ENCODE assay signal across 34 cellular contexts in the genomic region with DNA sequence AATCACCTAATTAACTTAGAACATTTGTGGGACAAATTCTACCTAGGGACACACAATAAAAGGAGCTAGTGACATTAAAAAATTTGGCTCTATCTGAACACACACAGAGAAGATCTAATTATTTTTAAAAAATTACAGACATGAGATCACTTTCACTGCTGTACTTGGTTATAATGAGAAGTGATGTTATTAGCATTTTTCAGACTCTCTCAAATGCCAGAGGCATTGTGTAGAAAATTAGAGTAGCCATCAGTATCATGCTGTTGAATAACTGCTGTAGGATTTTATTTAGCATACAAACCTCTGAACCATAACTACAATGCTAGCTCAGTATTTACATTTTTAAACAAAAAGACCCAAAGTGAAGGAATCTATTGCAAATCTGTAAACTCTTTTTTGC.
"Had no signal": no experiment of that assay in that cellular context is flagged by ENCODE, and none has a peak within 500 bp of the region (broad histone marks: within the 10 kb centered on the region; RNA-seq: fewer than 3 reads in every experiment).

No MANE protein-coding gene starts in this region.

- H3K4me3 ChIP-seq: adrenal gland, body of pancreas, breast epithelium, cardiac muscle cell, colonic mucosa, esophagus squamous epithelium, gastroesophageal sphincter had no signal

- H3K9me3 Mint-ChIP-seq: activated CD4-positive, alpha-beta memory T cell treated with anti-CD3 and anti-CD28 coated beads for 36 hours; activated CD4-positive, alpha-beta T cell treated with anti-CD3 and anti-CD28 coated beads, Interleukin-2, amount 10 ng/mL, durations not matched to agents 24 days and 14 days; activated naive CD4-positive, alpha-beta T cell treated with anti-CD3 and anti-CD28 coated beads for 36 hours; activated naive CD4-positive, alpha-beta T cell treated with anti-CD3 and anti-CD28 coated beads, Interleukin-2, amount 50 U/mL, for 24 hours; activated naive CD8-positive, alpha-beta T cell treated with anti-CD3 and anti-CD28 coated beads for 36 hours; activated naive CD8-positive, alpha-beta T cell treated with anti-CD3 and anti-CD28 coated beads, Interleukin-2, amount 50 U/mL, for 24 hours; activated T-helper 1 cell treated with anti-CD3 and anti-CD28 coated beads, Interleukin-12 subunit alpha, Interleukin-12 subunit beta, Interleukin-2, Interleukin-4 antibody, amounts not matched to agents 30 ng/mL and 10 ng/mL and 1 ng/mL, durations not matched to agents 14 hours and 24 hours and 36 hours; activated T-helper 2 cell treated with anti-CD3 and anti-CD28 coated beads, Interferon-gamma antibody, Interleukin-2, Interleukin-4, amounts not matched to agents 10 μg/mL and 5 μg/mL and 100 μg/mL, durations not matched to agents 14 hours and 24 hours and 36 hours; effector memory CD8-positive, alpha-beta T cell had no signal

- H3K4me1 ChIP-seq: adrenal gland, body of pancreas, breast epithelium, colonic mucosa, esophagus squamous epithelium had no signal

- H3K27ac ChIP-seq: adrenal gland, body of pancreas, breast epithelium, cardiac muscle cell, colonic mucosa, epithelial cell of prostate, esophagus squamous epithelium, gastroesophageal sphincter had no signal

- ATAC-seq: activated CD4-positive, alpha-beta T cell treated with anti-CD3 and anti-CD28 coated beads for 36 hours; activated CD8-positive, alpha-beta memory T cell treated with anti-CD3 and anti-CD28 coated beads, Interleukin-2, amount 10 ng/mL, durations not matched to agents 7 days and 5 days; activated CD8-positive, alpha-beta T cell treated with anti-CD3 and anti-CD28 coated beads, Interleukin-2, amount 10 ng/mL, durations not matched to agents 7 days and 5 days; activated naive CD8-positive, alpha-beta T cell treated with anti-CD3 and anti-CD28 coated beads, Interleukin-2, amount 50 U/mL, for 24 hours; body of pancreas; effector memory CD8-positive, alpha-beta T cell; gastroesophageal sphincter had no signal

- H3K4me1 Mint-ChIP-seq: activated CD4-positive, alpha-beta T cell treated with anti-CD3 and anti-CD28 coated beads for 36 hours; activated CD4-positive, alpha-beta T cell treated with anti-CD3 and anti-CD28 coated beads, Interleukin-2, amount 10 ng/mL, durations not matched to agents 24 days and 14 days; activated CD8-positive, alpha-beta memory T cell treated with anti-CD3 and anti-CD28 coated beads, Interleukin-2, amount 10 ng/mL, durations not matched to agents 7 days and 5 days; activated naive CD4-positive, alpha-beta T cell treated with anti-CD3 and anti-CD28 coated beads, Interleukin-2, amount 50 U/mL, for 24 hours; activated naive CD8-positive, alpha-beta T cell treated with anti-CD3 and anti-CD28 coated beads for 36 hours; activated naive CD8-positive, alpha-beta T cell treated with anti-CD3 and anti-CD28 coated beads, Interleukin-2, amount 50 U/mL, for 24 hours had no signal

- DNase-seq: activated CD4-positive, alpha-beta memory T cell treated with anti-CD3 and anti-CD28 coated beads for 36 hours; activated CD4-positive, alpha-beta T cell treated with anti-CD3 and anti-CD28 coated beads for 36 hours; activated CD4-positive, alpha-beta T cell treated with anti-CD3 and anti-CD28 coated beads, Interleukin-2, amount 10 ng/mL, durations not matched to agents 24 days and 14 days; activated CD4-positive, CD25-positive, alpha-beta regulatory T cell; activated CD4-positive, CD25-positive, alpha-beta regulatory T cell treated with anti-CD3 and anti-CD28 coated beads, Interleukin-2, amount 50 U/mL, for 72 hours; activated CD8-positive, alpha-beta memory T cell treated with anti-CD3 and anti-CD28 coated beads, Interleukin-2, amount 10 ng/mL, durations not matched to agents 7 days and 5 days; activated CD8-positive, alpha-beta memory T cell treated with anti-CD3 and anti-CD28 coated beads, Interleukin-2, amount 50 U/mL, for 4 hours; activated CD8-positive, alpha-beta T cell treated with anti-CD3 and anti-CD28 coated beads, Interleukin-2, amount 10 ng/mL, durations not matched to agents 7 days and 5 days; activated effector memory CD4-positive, alpha-beta T cell treated with anti-CD3 and anti-CD28 coated beads, Interleukin-2, amount 50 U/mL, for 16 hours; activated naive CD4-positive, alpha-beta T cell treated with anti-CD3 and anti-CD28 coated beads for 36 hours; activated naive CD8-positive, alpha-beta T cell treated with anti-CD3 and anti-CD28 coated beads for 36 hours; activated naive CD8-positive, alpha-beta T cell treated with anti-CD3 and anti-CD28 coated beads, Interleukin-2, amount 50 U/mL, for 24 hours; activated T-cell treated with anti-CD3 and anti-CD28 coated beads, Interleukin-2, amount 50 U/mL, for 1 hour; activated T-cell treated with anti-CD3 and anti-CD28 coated beads, Interleukin-2, amount 50 U/mL, for 48 hours; adrenal gland; amygdala; aorta; body of pancreas; central memory CD4-positive, alpha-beta T cell; cerebellar nuclear complex; colonic mucosa; effector CD4-positive, alpha-beta T cell; effector memory CD8-positive, alpha-beta T cell; esophagus squamous epithelium; foreskin melanocyte; head of caudate nucleus; T-helper 2 cell had no signal

- H3K4me3 Mint-ChIP-seq: activated CD4-positive, alpha-beta memory T cell treated with anti-CD3 and anti-CD28 coated beads for 36 hours; activated CD4-positive, alpha-beta T cell treated with anti-CD3 and anti-CD28 coated beads for 36 hours; activated CD4-positive, alpha-beta T cell treated with anti-CD3 and anti-CD28 coated beads, Interleukin-2, amount 10 ng/mL, durations not matched to agents 24 days and 14 days; activated CD8-positive, alpha-beta memory T cell treated with anti-CD3 and anti-CD28 coated beads, Interleukin-2, amount 10 ng/mL, durations not matched to agents 7 days and 5 days; activated CD8-positive, alpha-beta T cell treated with anti-CD3 and anti-CD28 coated beads, Interleukin-2, amount 10 ng/mL, durations not matched to agents 7 days and 5 days; activated naive CD4-positive, alpha-beta T cell treated with anti-CD3 and anti-CD28 coated beads for 36 hours; activated naive CD4-positive, alpha-beta T cell treated with anti-CD3 and anti-CD28 coated beads, Interleukin-2, amount 50 U/mL, for 24 hours; activated naive CD8-positive, alpha-beta T cell treated with anti-CD3 and anti-CD28 coated beads for 36 hours; activated naive CD8-positive, alpha-beta T cell treated with anti-CD3 and anti-CD28 coated beads, Interleukin-2, amount 50 U/mL, for 24 hours; activated T-helper 1 cell treated with anti-CD3 and anti-CD28 coated beads, Interleukin-12 subunit alpha, Interleukin-12 subunit beta, Interleukin-2, Interleukin-4 antibody, amounts not matched to agents 30 ng/mL and 10 ng/mL and 1 ng/mL, durations not matched to agents 14 hours and 24 hours and 36 hours; effector memory CD8-positive, alpha-beta T cell had no signal

- H3K27ac Mint-ChIP-seq: activated CD4-positive, alpha-beta memory T cell treated with anti-CD3 and anti-CD28 coated beads for 36 hours; activated CD4-positive, alpha-beta T cell treated with anti-CD3 and anti-CD28 coated beads for 36 hours; activated CD4-positive, alpha-beta T cell treated with anti-CD3 and anti-CD28 coated beads, Interleukin-2, amount 10 ng/mL, durations not matched to agents 24 days and 14 days; activated CD8-positive, alpha-beta memory T cell treated with anti-CD3 and anti-CD28 coated beads, Interleukin-2, amount 10 ng/mL, durations not matched to agents 7 days and 5 days; activated CD8-positive, alpha-beta T cell treated with anti-CD3 and anti-CD28 coated beads, Interleukin-2, amount 10 ng/mL, durations not matched to agents 7 days and 5 days; activated naive CD4-positive, alpha-beta T cell treated with anti-CD3 and anti-CD28 coated beads for 36 hours; activated naive CD4-positive, alpha-beta T cell treated with anti-CD3 and anti-CD28 coated beads, Interleukin-2, amount 50 U/mL, for 24 hours; activated naive CD8-positive, alpha-beta T cell treated with anti-CD3 and anti-CD28 coated beads for 36 hours; activated naive CD8-positive, alpha-beta T cell treated with anti-CD3 and anti-CD28 coated beads, Interleukin-2, amount 50 U/mL, for 24 hours; activated T-helper 1 cell treated with anti-CD3 and anti-CD28 coated beads, Interleukin-12 subunit alpha, Interleukin-12 subunit beta, Interleukin-2, Interleukin-4 antibody, amounts not matched to agents 30 ng/mL and 10 ng/mL and 1 ng/mL, durations not matched to agents 14 hours and 24 hours and 36 hours; activated T-helper 2 cell treated with anti-CD3 and anti-CD28 coated beads, Interferon-gamma antibody, Interleukin-2, Interleukin-4, amounts not matched to agents 10 μg/mL and 5 μg/mL and 100 μg/mL, durations not matched to agents 14 hours and 24 hours and 36 hours; effector memory CD8-positive, alpha-beta T cell had no signal

- H3K36me3 ChIP-seq: adrenal gland, breast epithelium, cardiac muscle cell, colonic mucosa, esophagus squamous epithelium, gastroesophageal sphincter had no signal

- H3K27me3 ChIP-seq: adrenal gland, body of pancreas, breast epithelium, cardiac muscle cell, colonic mucosa, esophagus squamous epithelium, gastroesophageal sphincter had no signal

- H3K36me3 Mint-ChIP-seq: activated CD4-positive, alpha-beta memory T cell treated with anti-CD3 and anti-CD28 coated beads for 36 hours; activated CD8-positive, alpha-beta memory T cell treated with anti-CD3 and anti-CD28 coated beads, Interleukin-2, amount 10 ng/mL, durations not matched to agents 7 days and 5 days; activated naive CD4-positive, alpha-beta T cell treated with anti-CD3 and anti-CD28 coated beads, Interleukin-2, amount 50 U/mL, for 24 hours; activated naive CD8-positive, alpha-beta T cell treated with anti-CD3 and anti-CD28 coated beads for 36 hours had no signal

- H3K9me3 ChIP-seq: adrenal gland, body of pancreas, breast epithelium, colonic mucosa, esophagus squamous epithelium, gastroesophageal sphincter had no signal
